In genomic region chr7:52620849-52621248, GRCh38 we compare ENCODE assay signal across 27 cellular contexts.
"Had no signal": no experiment of that assay in that cellular context is flagged by ENCODE, and none has a peak within 500 bp of the region (broad histone marks: within the 10 kb centered on the region; RNA-seq: fewer than 3 reads in every experiment).

No MANE protein-coding gene starts in this region.

- H2AFZ ChIP-seq: hepatocyte had no signal

- H3K36me3 Mint-ChIP-seq: mesothelial cell of epicardium; naive B cell; naive thymus-derived CD8-positive, alpha-beta T cell had no signal

- DNase-seq: dermis blood vessel endothelial cell; dorsolateral prefrontal cortex; effector CD4-positive, alpha-beta T cell; effector memory CD4-positive, alpha-beta T cell; erythroblast; esophagus squamous epithelium; foreskin fibroblast; foreskin melanocyte; heart left ventricle; hypothalamus; immature natural killer cell; islet precursor cell; left cardiac atrium; left lung; left ventricle myocardium superior; lower lobe of right lung; mesenchymal stem cell; mucosa of descending colon; naive B cell; naive thymus-derived CD8-positive, alpha-beta T cell had no signal

- H3K27ac Mint-ChIP-seq: immature natural killer cell; mesothelial cell of epicardium; naive B cell; naive thymus-derived CD8-positive, alpha-beta T cell had no signal

- FAIRE-seq: colon had no signal

- H3K79me2 ChIP-seq: hepatocyte had no signal

- H3K4me1 Mint-ChIP-seq: immature natural killer cell, mesothelial cell of epicardium, naive B cell had no signal

- H3K27me3 Mint-ChIP-seq: naive B cell; naive thymus-derived CD8-positive, alpha-beta T cell had no signal

- H3K4me1 ChIP-seq: esophagus squamous epithelium, gastroesophageal sphincter, heart left ventricle, left lung, lower lobe of right lung had no signal

- H3K36me3 ChIP-seq: esophagus squamous epithelium, gastroesophageal sphincter, heart left ventricle, left lung, lower lobe of right lung had no signal

- H3K27ac ChIP-seq: coronary artery, dorsolateral prefrontal cortex, epithelial cell of prostate, esophagus squamous epithelium, gastroesophageal sphincter, heart left ventricle, hepatocyte, left lung, lower lobe of right lung had no signal

- H3K4me3 ChIP-seq: coronary artery, dorsolateral prefrontal cortex, esophagus squamous epithelium, gastroesophageal sphincter, heart left ventricle, hepatocyte, left lung, lower lobe of right lung, mucosa of descending colon had no signal

- H3K27me3 ChIP-seq: dorsolateral prefrontal cortex, esophagus squamous epithelium, gastroesophageal sphincter, heart left ventricle, hepatocyte, left lung had no signal

- H3K4me2 ChIP-seq: hepatocyte had no signal

- H3K9me3 ChIP-seq: esophagus squamous epithelium, gastroesophageal sphincter, lower lobe of right lung, mucosa of descending colon had no signal

- H3K4me3 Mint-ChIP-seq: immature natural killer cell; mesothelial cell of epicardium; naive B cell; naive thymus-derived CD8-positive, alpha-beta T cell had no signal

- ATAC-seq: esophagus mucosa; gastroesophageal sphincter; heart left ventricle; left cardiac atrium; left lung; left ventricle myocardium superior; lower lobe of right lung; mucosa of descending colon; naive thymus-derived CD8-positive, alpha-beta T cell had no signal
